ENCODE assay signal across 8 cellular contexts in genomic region chr5:56908942-56909293, GRCh38. TPM values are rescaled to one million over a fixed set of nuclear protein-coding genes. Genes with fewer than 3 reads are reported as not detected.
DNase-seq lines count a peak whose midpoint lies in the region; ATAC-seq and TF ChIP-seq lines count a peak whose summit lies in the region.

No MANE protein-coding gene starts in this region.

- peak overlapping the region; percentile 93 for H3K4me2 ChIP-seq in OCI-LY3 (ENCODE audit: low read length)

- H3K27me3 Mint-ChIP-seq in T-helper 1 cell treated with Interleukin-12 subunit alpha and Interleukin-12 subunit beta and Interleukin-4 antibody, amounts not matched to agents 30 μg/mL and 1 μg/mL, for 36 hours (ENCODE audit: low read depth), result peaks cover 25% of the 10 kb centered on the region
- H3K27me3 Mint-ChIP-seq in natural killer cell (ENCODE audit: low read depth in 2 of 2), result peaks cover 0 to 2% of the 10 kb centered on the region in 2 donors

- H3K4me3 ChIP-seq in OCI-LY3 (ENCODE audit: low read length) (peak overlapping the region; percentile 88), endocrine pancreas (ENCODE audit: control insufficient read depth, insufficient read depth, low read length) (peak overlapping the region; percentile 75)

- peaks cover 20% of the 10 kb centered on the region for H3K4me1 Mint-ChIP-seq in T-helper 1 cell treated with Interleukin-12 subunit alpha and Interleukin-12 subunit beta and Interleukin-4 antibody, amounts not matched to agents 30 μg/mL and 1 μg/mL, for 36 hours (ENCODE audit: low read depth)
- H3K4me1 Mint-ChIP-seq in natural killer cell, result peaks cover 21 to 23% of the 10 kb centered on the region in 2 donors

- H3K27ac ChIP-seq in OCI-LY3 (ENCODE audit: low read length), result peak overlapping the region; percentile 48

- peak overlapping the region; percentile 70 for H3K27ac Mint-ChIP-seq in T-helper 1 cell treated with Interleukin-12 subunit alpha and Interleukin-12 subunit beta and Interleukin-4 antibody, amounts not matched to agents 30 μg/mL and 1 μg/mL, for 36 hours
- peak overlapping the region; percentile 90 to 93 for H3K27ac Mint-ChIP-seq in natural killer cell

- H2AFZ ChIP-seq in OCI-LY3 (ENCODE audit: low read depth, low read length), result peak overlapping the region; percentile 91

- intact Hi-C loops in natural killer cell (cut with micrococcal nuclease), result loop anchor here (2.0 to 5.0 kb wide), 3 partner anchors 44 to 1553 kb away; partner anchors contain the start of genes MAP3K1, MIER3 and PLK2

- ATAC-seq in HG02571 (IDR thresholded peaks at IDR 0.05; ENCODE audit: unreplicated experiment), result peak; percentile 40
- ATAC-seq in natural killer cell, result peak; percentile 36 to 52 (median 37)

- peaks cover 4% of the 10 kb centered on the region for H3K9me3 Mint-ChIP-seq in T-helper 1 cell treated with Interleukin-12 subunit alpha and Interleukin-12 subunit beta and Interleukin-4 antibody, amounts not matched to agents 30 μg/mL and 1 μg/mL, for 36 hours
- no peaks in the 10 kb centered on the region for H3K9me3 Mint-ChIP-seq in natural killer cell

- no peaks in the 10 kb centered on the region for H4K20me1 ChIP-seq in OCI-LY3 (ENCODE audit: insufficient read depth, low read length)

- H3K9me3 ChIP-seq in OCI-LY3 (ENCODE audit: insufficient read depth, low read length), result no peaks in the 10 kb centered on the region
- H3K9me3 ChIP-seq in endocrine pancreas (ENCODE audit: control insufficient read depth, low read length), result no peaks in the 10 kb centered on the region

- H3K27me3 ChIP-seq in OCI-LY3 (ENCODE audit: low read depth, low read length), result no peaks in the 10 kb centered on the region
- no peaks in the 10 kb centered on the region for H3K27me3 ChIP-seq in endocrine pancreas (ENCODE audit: control insufficient read depth, insufficient read depth, low read length)

- H3K4me1 ChIP-seq in OCI-LY3 (ENCODE audit: low read length) (peaks cover 13% of the 10 kb centered on the region), endocrine pancreas (ENCODE audit: control insufficient read depth, insufficient read depth, low read length) (peaks cover 5% of the 10 kb centered on the region)

- H3K36me3 ChIP-seq in OCI-LY3 (replicated peaks; ENCODE audit: low read depth, low read length) (no peaks in the 10 kb centered on the region), endocrine pancreas (ENCODE audit: control insufficient read depth, insufficient read depth, low read length) (no peaks in the 10 kb centered on the region)

- no peaks in the 10 kb centered on the region for H3K79me2 ChIP-seq in OCI-LY3 (ENCODE audit: low read length)

- H3K9ac ChIP-seq in OCI-LY3 (ENCODE audit: low read length) (peak overlapping the region; percentile 81), endocrine pancreas (ENCODE audit: control insufficient read depth, insufficient read depth, low read length) (peak overlapping the region; percentile 63)

- DNase-seq in T-helper 1 cell (no peak), natural killer cell (no peak), NCI-H1694 (lab: John Stamatoyannopoulos, UW) (no peak), GM19238 (ENCODE audit: insufficient read length, low spot score) (no peak)

- TF ChIP-seq CTCF in OCI-LY3 (IDR thresholded peaks at IDR 0.05; ENCODE audit: low read depth, low read length) (no peak), natural killer cell (IDR thresholded peaks at IDR 0.05) (no peak)

- peak overlapping the region; percentile 87 for H3K4me3 Mint-ChIP-seq in T-helper 1 cell treated with Interleukin-12 subunit alpha and Interleukin-12 subunit beta and Interleukin-4 antibody, amounts not matched to agents 30 μg/mL and 1 μg/mL, for 36 hours
- H3K4me3 Mint-ChIP-seq in natural killer cell, result peak overlapping the region; percentile 99

- H3K36me3 Mint-ChIP-seq in T-helper 1 cell treated with Interleukin-12 subunit alpha and Interleukin-12 subunit beta and Interleukin-4 antibody, amounts not matched to agents 30 μg/mL and 1 μg/mL, for 36 hours (ENCODE audit: low read depth), result peaks cover 5% of the 10 kb centered on the region
- H3K36me3 Mint-ChIP-seq in natural killer cell, result no peaks in the 10 kb centered on the region

RNA-seq across cellular contexts. Expression of gene SETD9, which starts 0.5 kb away (rescaled TPM):
- 1 to 10 TPM; 5.6 to 8.6 (median 6.0) TPM for total RNA-seq in natural killer cell

RNA-seq across cellular contexts. Expression of gene MIER3, which starts 43.0 kb away (rescaled TPM):
- total RNA-seq in natural killer cell, result 10 to 100 TPM; 20.4 to 30.8 (median 29.0) TPM
